8 cellular contexts compared by ENCODE assay signal in the genomic region with DNA sequence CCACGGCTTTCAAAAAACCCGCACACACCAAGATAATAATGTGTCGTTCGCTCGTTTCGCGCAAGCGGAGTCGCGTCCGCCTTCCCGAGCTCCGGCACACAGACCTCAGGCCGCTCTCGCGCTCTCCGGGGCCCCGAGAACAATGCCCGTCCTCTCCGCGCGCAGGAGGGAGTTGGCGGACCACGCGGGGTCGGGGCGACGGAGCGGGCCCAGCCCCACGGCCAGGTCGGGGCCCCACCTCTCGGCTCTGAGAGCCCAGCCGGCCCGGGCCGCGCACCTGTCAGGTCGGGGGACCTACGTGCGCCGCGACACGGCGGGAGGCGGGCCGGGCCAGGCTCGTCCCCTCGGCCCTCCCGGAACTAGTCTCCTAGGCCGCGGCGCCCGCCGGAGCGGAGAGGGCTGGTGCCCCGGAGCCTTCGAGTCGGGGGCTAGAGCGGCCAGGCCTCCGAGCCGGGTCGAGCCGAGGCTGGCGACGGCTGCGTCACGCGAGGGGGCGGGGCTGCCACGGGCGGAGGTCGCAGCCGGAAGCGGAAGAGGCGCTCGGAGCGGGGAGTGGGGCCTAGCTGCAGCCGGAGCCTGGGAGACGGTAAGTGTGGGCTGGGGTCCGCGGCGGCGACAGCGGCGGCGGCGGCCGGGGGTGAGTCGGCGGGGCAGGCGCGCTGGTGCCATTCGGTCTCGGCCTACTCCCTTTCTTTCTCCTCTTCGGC. TPM values are rescaled to one million over a fixed set of nuclear protein-coding genes. Genes with fewer than 3 reads are reported as not detected.
DNase-seq lines count a peak whose midpoint lies in the region; FAIRE-seq and TF ChIP-seq lines count a peak whose summit lies in the region.

A gene (plus strand): TSS at position 524 of the 707 bp plus-strand sequence. CDS start 3,361 bp downstream, outside the sequence.

- peak; percentile 40 for TF ChIP-seq CTCF in neutrophil (IDR thresholded peaks at IDR 0.05)

- peak; percentile 97 for DNase-seq in GM03348 (ENCODE audit: low spot score)
- peak; percentile 98 for DNase-seq in HEK293T (ENCODE audit: extremely low spot score)
- DNase-seq in NAMALWA (ENCODE audit: low spot score), result peak; percentile 96
- peak; percentile 91 for DNase-seq in SK-MEL-5 (ENCODE audit: low read depth, low spot score)
- peak; percentile 96 for DNase-seq in activated naive CD4-positive, alpha-beta T cell treated with Interleukin-2 at 50 U/mL for 16 hours
- peak; percentile 99 to 100 for DNase-seq in frontal cortex (ENCODE audit: low spot score in 2 of 2)
- DNase-seq in substantia nigra (lab: John Stamatoyannopoulos, UW), result peak; percentile 64 to 99 (median 92)

- no peaks in the 10 kb centered on the region for H3K27me3 ChIP-seq in neutrophil

- CTCF ChIA-PET in HEK293T (lab: Yijun Ruan, JAX), result interaction anchor here (1.1 kb wide), 1 partner anchor 169 kb away, joined by 4 read pairs; no protein-coding TSS in a partner anchor

- POLR2A ChIA-PET in HEK293T (lab: Yijun Ruan, JAX), result interaction anchor here (0.7 to 7.6 kb wide), 17 partner anchors 9 to 230 kb away, joined by 3 to 70 read pairs (median 4); a partner anchor contains a TSS

- no peaks in the 10 kb centered on the region for H3K9me3 ChIP-seq in neutrophil

- H3K27ac ChIP-seq in neutrophil (peak within 1 kb of the TSS; percentile 94), substantia nigra (ENCODE audit: low read depth, low read length, poor library complexity, severe bottlenecking) (peak within 1 kb of the TSS; percentile 91)

- peaks cover 23 to 29% of the 10 kb centered on the region in 2 experiments for H3K4me1 ChIP-seq in neutrophil (ENCODE audit: control insufficient read depth in 1 of 2, insufficient read depth in 1 of 2, low read depth in 1 of 2, low read length in 1 of 2)

- in situ Hi-C loops in SK-MEL-5 (cut with HindIII; ENCODE audit: low pct_unique_long_range_greater_than_20kb, low sequenced_read_pairs), result no loop called here

- H3K4me3 ChIP-seq in neutrophil (ENCODE audit: low read depth in 1 of 2, low read length in 1 of 2), result peak within 1 kb of the TSS; percentile 84 to 99

- no peak for FAIRE-seq in frontal cortex (lab: Jason Lieb, UNC)

- peaks cover 28% of the 10 kb centered on the region for H3K36me3 ChIP-seq in neutrophil

TF ChIP-seq in HEK293T, 16 proteins besides CTCF, POLR2A, EP300 and RAD21:
- TF ChIP-seq ARNT (IDR thresholded peaks at IDR 0.05) (peak; percentile 66), LEF1 (IDR thresholded peaks at IDR 0.05; ENCODE audit: borderline replicate concordance) (peak; percentile 35; the same call in 1 of the 2 replicates), HDGF (IDR thresholded peaks at IDR 0.05; ENCODE audit: borderline replicate concordance) (0 out of 2 replicates have a peak, but pooled peaks have one; percentile 60), BHLHE40 (IDR thresholded peaks at IDR 0.05; ENCODE audit: borderline replicate concordance) (no peak), ELF4 (IDR thresholded peaks at IDR 0.05) (peak; percentile 54)

RNA-seq across cellular contexts. Expression of the gene that starts here (rescaled TPM):
- 44.4 and 53.2 TPM in 2 replicates for total RNA-seq in SK-MEL-5 (2014; rRNA removed; shearing (Covaris generic))
- polyA plus RNA-seq in SK-MEL-5 (2015; cell fraction: cytosol; rRNA removed), result 56.2 and 79.3 TPM in 2 replicates
- polyA plus RNA-seq in SK-MEL-5 (2015; cell fraction: nucleus; rRNA removed), result 242 and 249 TPM in 2 replicates
- total RNA-seq in frontal cortex, result 26.5 TPM

Comparison
In these comparisons a context has a peak if more than half of its experiments do, and no peak if none do; other contexts are left out.
1. Peak in every context shown above with its lines: DNase-seq, H3K4me3 ChIP-seq and H3K27ac ChIP-seq.